ENCODE assay signal across 8 cellular contexts in the genomic region with DNA sequence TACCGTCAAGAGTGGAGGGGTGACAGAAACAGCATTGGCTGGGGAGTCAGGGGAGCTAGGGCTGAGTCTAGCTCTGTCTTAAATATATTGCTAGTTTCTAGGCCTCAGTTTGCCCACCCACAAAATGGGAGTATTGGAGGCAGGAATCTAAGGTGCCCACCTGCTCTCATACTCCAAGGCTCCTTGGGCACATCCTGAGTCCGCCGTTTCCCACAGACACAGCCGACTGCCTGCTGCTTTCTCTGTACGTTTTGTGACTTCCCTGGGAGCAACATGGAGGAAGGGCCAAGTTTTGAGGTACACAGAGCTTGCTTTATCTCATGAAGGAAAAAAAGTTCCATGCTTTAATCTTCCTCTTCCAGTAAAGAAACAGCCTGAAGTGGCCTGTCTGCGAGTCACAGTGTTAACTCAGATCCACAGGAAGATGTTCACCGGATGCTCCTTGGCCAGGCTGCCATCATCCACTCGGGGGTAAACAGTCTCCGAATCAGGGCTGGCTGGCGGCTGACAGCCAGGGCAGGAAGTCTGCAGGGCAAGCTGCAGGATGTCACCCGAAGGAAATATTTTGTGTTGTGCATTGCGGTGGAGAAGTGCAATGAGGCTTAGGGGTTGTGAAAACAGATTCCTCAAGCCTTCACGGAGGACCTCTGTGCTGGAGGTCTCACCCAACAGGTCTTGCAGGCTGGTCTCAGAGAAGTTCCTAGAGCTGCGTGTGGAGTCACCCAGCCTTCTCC. TPM values are rescaled to one million over a fixed set of nuclear protein-coding genes. Genes with fewer than 3 reads are reported as not detected.
DNase-seq lines count a peak whose midpoint lies in the region; ATAC-seq, FAIRE-seq and TF ChIP-seq lines count a peak whose summit lies in the region.

No MANE protein-coding gene starts in this region.

- no peak for TF ChIP-seq CTCF in K562 (IDR thresholded peaks at IDR 0.05 in 2 of 3, conservative IDR thresholded peaks at IDR 0.05 in 1 of 3; ENCODE audit: insufficient read depth in 2 of 3, low read depth in 1 of 3, low read length in 3 of 3)
- no peak for TF ChIP-seq CTCF in nephron progenitor cell (IDR thresholded peaks at IDR 0.05)
- no peak for TF ChIP-seq CTCF in ascending aorta (IDR thresholded peaks at IDR 0.05)
- TF ChIP-seq CTCF in mammary epithelial cell (conservative IDR thresholded peaks at IDR 0.05 in 1 of 2, IDR thresholded peaks at IDR 0.05 in 1 of 2; ENCODE audit: extremely low read depth in 1 of 2, insufficient read depth in 1 of 2, low read depth in 1 of 2, low read length in 2 of 2) = no peak

- H4K20me1 ChIP-seq in K562 (replicated peaks; ENCODE audit: control insufficient read depth, insufficient read depth, low read length) = no peaks in the 10 kb centered on the region
- no peaks in the 10 kb centered on the region for H4K20me1 ChIP-seq in mammary epithelial cell (ENCODE audit: insufficient read depth, low read length)

- intact Hi-C loops in CD4-positive, alpha-beta memory T cell (cut with micrococcal nuclease) = loop anchor here (1.0 kb wide), 1 partner anchor 11 kb away; a partner anchor contains a TSS
- intact Hi-C loops in K562 (cut with micrococcal nuclease) (no loop called here), ascending aorta (cut with DNase I) (no loop called here), mammary epithelial cell (cut with micrococcal nuclease) (no loop called here)

- POLR2A ChIA-PET in CD4-positive, alpha-beta memory T cell (lab: Charles Lee; ENCODE audit: partially characterized antibody) = interaction anchor here (1.0 to 4.7 kb wide), 11 partner anchors 8 to 135 kb away, joined by 3 to 100 read pairs (median 8); a partner anchor contains a TSS
- POLR2A ChIA-PET in T-cell (lab: Charles Lee) = interaction anchor here (0.6 to 1.6 kb wide), 3 partner anchors 13 to 54 kb away, joined by 3 to 9 read pairs (median 4); a partner anchor contains a TSS
- POLR2A ChIA-PET in K562 (lab: Yijun Ruan, JAX) = no interaction called here

- H3K9me3 Mint-ChIP-seq in CD4-positive, alpha-beta memory T cell = no peaks in the 10 kb centered on the region
- H3K9me3 Mint-ChIP-seq in T-cell = no peaks in the 10 kb centered on the region
- no peaks in the 10 kb centered on the region for H3K9me3 Mint-ChIP-seq in nephron progenitor cell

- no peak for TF ChIP-seq EP300 in K562 (IDR thresholded peaks at IDR 0.05; ENCODE audit: low read length)

- BruUV-seq in K562 (replicated peaks; lab: Mats Ljungman, UMichigan) (no TSS peak), mammary epithelial cell (replicated peaks; lab: Mats Ljungman, UMichigan) (no TSS peak)

- no peak overlapping the region for H2AFZ ChIP-seq in K562 (ENCODE audit: low read depth, low read length)
- H2AFZ ChIP-seq in mammary epithelial cell (ENCODE audit: low read depth, low read length) = no peak overlapping the region

- DNase-seq in CD4-positive, alpha-beta memory T cell = peak; percentile 68 to 82 (median 71)
- DNase-seq in T-cell = peak; percentile 34 to 84 (median 68)
- DNase-seq in K562 (ENCODE audit: extremely low read depth in 1 of 4, low spot score in 3 of 4) = no peak
- no peak for DNase-seq in nephron progenitor cell
- DNase-seq in ascending aorta (ENCODE audit: low spot score in 2 of 2) = no peak
- DNase-seq in NCI-H2196 treated with DMSO at 0.1 percent for 48 hours (lab: John Stamatoyannopoulos, UW; ENCODE audit: unreplicated experiment) = no peak
- no peak for DNase-seq in mammary epithelial cell

- H3K27ac ChIP-seq in CD4-positive, alpha-beta memory T cell (ENCODE audit: low read depth, low read length) = peak overlapping the region; percentile 56
- H3K27ac ChIP-seq in K562 (ENCODE audit: extremely low read depth, low read depth, low read length) (no peak overlapping the region), ascending aorta (no peak overlapping the region), mammary epithelial cell (ENCODE audit: insufficient read depth, low read depth, low read length) (no peak overlapping the region)

- H3K9me3 ChIP-seq in CD4-positive, alpha-beta memory T cell (ENCODE audit: control insufficient read depth in 1 of 2, low read length in 2 of 2) = no peaks in the 10 kb centered on the region
- no peaks in the 10 kb centered on the region for H3K9me3 ChIP-seq in K562 (replicated peaks; ENCODE audit: control insufficient read depth, insufficient read depth, low read depth, low read length)
- no peaks in the 10 kb centered on the region for H3K9me3 ChIP-seq in ascending aorta
- no peaks in the 10 kb centered on the region for H3K9me3 ChIP-seq in mammary epithelial cell (replicated peaks; ENCODE audit: insufficient read depth, low read length)

- in situ Hi-C loops in K562 (cut with MboI) (no loop called here), mammary epithelial cell (cut with MboI; ENCODE audit: low sequenced_read_pairs in 2 of 2) (no loop called here)

- no peaks in the 10 kb centered on the region for H3K27me3 Mint-ChIP-seq in CD4-positive, alpha-beta memory T cell
- H3K27me3 Mint-ChIP-seq in T-cell (no peaks in the 10 kb centered on the region), nephron progenitor cell (ENCODE audit: low read depth, poor library complexity) (peaks cover 24% of the 10 kb centered on the region)

- CTCF ChIA-PET in CD4-positive, alpha-beta memory T cell (lab: Charles Lee; ENCODE audit: partially characterized antibody) = interaction anchor here (0.9 to 5.1 kb wide), 9 partner anchors 10 to 186 kb away, joined by 3 to 61 read pairs (median 4); a partner anchor contains a TSS
- CTCF ChIA-PET in T-cell (lab: Charles Lee) (interaction anchor here in 1 of 2 donors (0.6 to 1.6 kb wide), 4 partner anchors 9 to 14 kb away, joined by 3 to 9 read pairs (median 4); no protein-coding TSS in a partner anchor), K562 (lab: Yijun Ruan, JAX; ENCODE audit: low intra/inter-chr PET ratio) (no interaction called here), mammary epithelial cell (lab: Charles Lee; ENCODE audit: low non-redundant PET) (no interaction called here)

- FAIRE-seq in K562 (lab: Jason Lieb, UNC) = no peak

- no peaks in the 10 kb centered on the region for H3K9me1 ChIP-seq in K562 (ENCODE audit: control insufficient read depth, insufficient read depth, low read length)

- H3K4me1 Mint-ChIP-seq in CD4-positive, alpha-beta memory T cell = peaks cover 18 to 26% (median 23%) of the 10 kb centered on the region in 4 donors
- H3K4me1 Mint-ChIP-seq in T-cell (peaks cover 29 to 42% (median 29%) of the 10 kb centered on the region in 3 donors), nephron progenitor cell (peaks cover 24% of the 10 kb centered on the region)

- ATAC-seq in T-cell (replicated peaks in 1 of 4) (peak; percentile 97 to 99 (median 98)), K562 (no peak), HG03108 (IDR thresholded peaks at IDR 0.05; ENCODE audit: unreplicated experiment) (no peak)

- peak overlapping the region; percentile 96 to 99 (median 96) for H3K27ac Mint-ChIP-seq in CD4-positive, alpha-beta memory T cell
- H3K27ac Mint-ChIP-seq in T-cell = peak overlapping the region; percentile 96 to 98
- peak overlapping the region; percentile 52 for H3K27ac Mint-ChIP-seq in nephron progenitor cell

- H3K4me1 ChIP-seq in CD4-positive, alpha-beta memory T cell (ENCODE audit: insufficient read depth, low read length) = peaks cover 37% of the 10 kb centered on the region
- H3K4me1 ChIP-seq in K562 (replicated peaks in 1 of 2; ENCODE audit: control insufficient read depth in 2 of 2, insufficient read depth in 2 of 2, low read length in 2 of 2) = peaks cover 9 to 23% of the 10 kb centered on the region in 2 experiments
- peaks cover 12 to 13% of the 10 kb centered on the region in 2 donors for H3K4me1 ChIP-seq in ascending aorta
- peaks cover 8% of the 10 kb centered on the region for H3K4me1 ChIP-seq in mammary epithelial cell (ENCODE audit: insufficient read depth, low read length)

- dilution Hi-C loops in mammary epithelial cell (cut with HindIII; ENCODE audit: low sequenced_read_pairs) = no loop called here

- no peaks in the 10 kb centered on the region for H3K36me3 Mint-ChIP-seq in CD4-positive, alpha-beta memory T cell
- H3K36me3 Mint-ChIP-seq in T-cell (no peaks in the 10 kb centered on the region), nephron progenitor cell (ENCODE audit: low read depth) (no peaks in the 10 kb centered on the region)

- no peaks in the 10 kb centered on the region for H3K27me3 ChIP-seq in CD4-positive, alpha-beta memory T cell (ENCODE audit: insufficient read depth, low read length)
- H3K27me3 ChIP-seq in K562 (ENCODE audit: control insufficient read depth in 2 of 2, insufficient read depth in 2 of 2, low read length in 2 of 2) (peaks cover 2 to 12% of the 10 kb centered on the region in 2 experiments; a peak in 2 of 5 replicates), ascending aorta (no peaks in the 10 kb centered on the region), mammary epithelial cell (ENCODE audit: insufficient read depth, low read length) (no peaks in the 10 kb centered on the region)

- H3K4me2 ChIP-seq in K562 (ENCODE audit: insufficient read depth, low read length) (no peak overlapping the region), mammary epithelial cell (ENCODE audit: insufficient read depth, low read depth, low read length) (no peak overlapping the region)

- WGBS in K562 (ENCODE audit: insufficient coverage, low coverage, missing lambda C conversion rate) = 16% methylated on average over 12 of the region's 14 CpGs
- 62% methylated on average over 14 of the region's 14 CpGs for WGBS in mammary epithelial cell (ENCODE audit: low coverage, missing lambda C conversion rate)

- H3K9ac ChIP-seq in K562 (ENCODE audit: insufficient read depth in 1 of 2, low read depth in 2 of 2, low read length in 2 of 2) (no peak overlapping the region), mammary epithelial cell (ENCODE audit: insufficient read depth, low read length) (no peak overlapping the region)

- H3K4me3 Mint-ChIP-seq in CD4-positive, alpha-beta memory T cell = peak overlapping the region; percentile 75 to 89 (median 82)
- H3K4me3 Mint-ChIP-seq in T-cell (peak overlapping the region; percentile 68 to 86 (median 81)), nephron progenitor cell (no peak overlapping the region)

- TF ChIP-seq POLR2A in K562 (conservative IDR thresholded peaks at IDR 0.05) = no peak

- no peaks in the 10 kb centered on the region for H3K36me3 ChIP-seq in CD4-positive, alpha-beta memory T cell (ENCODE audit: insufficient read depth, low read length)
- H3K36me3 ChIP-seq in K562 (ENCODE audit: control insufficient read depth, insufficient read depth, low read length) = no peaks in the 10 kb centered on the region
- H3K36me3 ChIP-seq in ascending aorta = no peaks in the 10 kb centered on the region
- no peaks in the 10 kb centered on the region for H3K36me3 ChIP-seq in mammary epithelial cell (ENCODE audit: insufficient read depth, low read length)

- no peaks in the 10 kb centered on the region for H3K79me2 ChIP-seq in K562 (ENCODE audit: control insufficient read depth, insufficient read depth, low read length)
- H3K79me2 ChIP-seq in mammary epithelial cell (ENCODE audit: insufficient read depth, low read length) = no peaks in the 10 kb centered on the region

- H3K4me3 ChIP-seq in CD4-positive, alpha-beta memory T cell (ENCODE audit: low read length in 2 of 2) = peak overlapping the region; percentile 23 to 39
- H3K4me3 ChIP-seq in K562 (no peak overlapping the region), ascending aorta (no peak overlapping the region), mammary epithelial cell (replicated peaks in 1 of 3; ENCODE audit: insufficient read depth in 1 of 3, low read depth in 2 of 3, low read length in 3 of 3) (no peak overlapping the region)

- TF ChIP-seq RAD21 in K562 (CRISPR knock-in tag; conservative IDR thresholded peaks at IDR 0.05 in 1 of 2, IDR thresholded peaks at IDR 0.05 in 1 of 2) = no peak

RNA-seq across cellular contexts. Expression of a gene that starts 11.1 kb away (rescaled TPM):
- 100 to 1,000 TPM; 161 to 164 TPM for total RNA-seq in CD4-positive, alpha-beta memory T cell
- polyA plus RNA-seq in CD4-positive, alpha-beta memory T cell = 100 to 1,000 TPM in 1 of 2 donors, 10 to 100 TPM in 1; 91.2 to 111 TPM
- total RNA-seq in T-cell (100 to 1,000 TPM in 3 of 5 donors, 10 to 100 TPM in 2; 77.4 to 155 (median 125) TPM), K562 (2014; rRNA removed) (10.7 and 12.2 TPM in 2 replicates), K562 (2014; rRNA removed; fragmentation: Illumina TruSeq; extraction: Trizol) (7.3 and 8.0 TPM in 2 replicates), K562 (2015; rRNA removed; fragmentation: Illumina TruSeq; extraction: Trizol) (14.5 and 14.9 TPM in 2 replicates), K562 (2021) (9.9 and 12.5 TPM in 2 replicates), ascending aorta (27.5 TPM), mammary epithelial cell (10 to 100 TPM; 16.3 to 17.5 TPM)
- total RNA-seq in K562 (2011; cell fraction: chromatin; rRNA removed; ENCODE audit: low replicate concordance) = 19.9 and 29.6 TPM in 2 replicates
- total RNA-seq in K562 (2011; cell fraction: nucleolus; rRNA removed) = 16.8 and 18.6 TPM in 2 replicates
- 22.0 and 23.9 TPM in 2 replicates for total RNA-seq in K562 (2011; cell fraction: nucleoplasm; rRNA removed)
- polyA plus RNA-seq in K562 (2011; rRNA removed) (11.8 and 12.7 TPM in 2 replicates), K562 (2014; fragmentation: Illumina TruSeq; extraction: Trizol) (8.0 and 8.7 TPM in 2 replicates), K562 (2014; fragmentation: Nextera tagmentation; extraction: Ambion mirVana) (1 to 10 TPM; 1.1 to 1.3 TPM), K562 (2014; rRNA removed) (8.3 and 8.6 TPM in 2 replicates), mammary epithelial cell (16.0 TPM)
- 10.9 and 13.7 TPM in 2 replicates for polyA plus RNA-seq in K562 (2011; cell fraction: cytosol; rRNA removed)
- polyA plus RNA-seq in K562 (2011; cell fraction: nucleus; rRNA removed) = 9.6 and 10.3 TPM in 2 replicates
- polyA plus RNA-seq in K562 (2012) = 10.9 and 13.1 TPM in 2 replicates
- polyA minus RNA-seq in K562 (2011; rRNA and poly(A)+ RNA removed) = 13.6 and 15.8 TPM in 2 replicates
- 9.7 and 12.5 TPM in 2 replicates for polyA minus RNA-seq in K562 (2011; cell fraction: cytosol; rRNA and poly(A)+ RNA removed)
- polyA minus RNA-seq in K562 (2011; cell fraction: nucleus; rRNA and poly(A)+ RNA removed) = 6.2 and 12.6 TPM in 2 replicates
- 27.8 TPM for polyA minus RNA-seq in mammary epithelial cell

RNA-seq across cellular contexts. Expression of a gene that starts 13.3 kb away (rescaled TPM):
- 10 to 100 TPM; 49.0 to 49.2 TPM for total RNA-seq in CD4-positive, alpha-beta memory T cell
- polyA plus RNA-seq in CD4-positive, alpha-beta memory T cell = 10 to 100 TPM; 20.6 to 24.4 TPM
- total RNA-seq in T-cell = 10 to 100 TPM; 38.3 to 67.8 (median 57.7) TPM
- total RNA-seq in K562 (2011; cell fraction: chromatin; rRNA removed; ENCODE audit: low replicate concordance) = 31.5 and 43.3 TPM in 2 replicates
- total RNA-seq in K562 (2011; cell fraction: nucleolus; rRNA removed) = 21.1 and 22.2 TPM in 2 replicates
- 21.2 and 22.4 TPM in 2 replicates for total RNA-seq in K562 (2011; cell fraction: nucleoplasm; rRNA removed)
- 5.2 and 8.2 TPM in 2 replicates for total RNA-seq in K562 (2014; rRNA removed)
- 1.9 and 2.4 TPM in 2 replicates for total RNA-seq in K562 (2014; rRNA removed; fragmentation: Illumina TruSeq; extraction: Trizol)
- total RNA-seq in K562 (2015; rRNA removed; fragmentation: Illumina TruSeq; extraction: Trizol) = 3.1 and 3.3 TPM in 2 replicates
- 11.5 and 12.6 TPM in 2 replicates for total RNA-seq in K562 (2021)
- 7.5 and 10.0 TPM in 2 replicates for polyA plus RNA-seq in K562 (2011; rRNA removed)
- 7.8 and 8.5 TPM in 2 replicates for polyA plus RNA-seq in K562 (2011; cell fraction: cytosol; rRNA removed)
- polyA plus RNA-seq in K562 (2011; cell fraction: nucleus; rRNA removed) = 9.0 and 10.7 TPM in 2 replicates
- 8.6 and 10.2 TPM in 2 replicates for polyA plus RNA-seq in K562 (2012)
- 5.6 and 5.8 TPM in 2 replicates for polyA plus RNA-seq in K562 (2014; fragmentation: Illumina TruSeq; extraction: Trizol)
- polyA plus RNA-seq in K562 (2014; fragmentation: Nextera tagmentation; extraction: Ambion mirVana) = under 1 TPM; 0.20 to 0.34 TPM
- polyA plus RNA-seq in K562 (2014; rRNA removed) = 7.1 and 7.9 TPM in 2 replicates
- 8.5 and 9.0 TPM in 2 replicates for polyA minus RNA-seq in K562 (2011; rRNA and poly(A)+ RNA removed)
- polyA minus RNA-seq in K562 (2011; cell fraction: cytosol; rRNA and poly(A)+ RNA removed) = 5.6 and 15.4 TPM in 2 replicates
- 7.1 and 12.8 TPM in 2 replicates for polyA minus RNA-seq in K562 (2011; cell fraction: nucleus; rRNA and poly(A)+ RNA removed)
- total RNA-seq in ascending aorta = 87.8 TPM
- 10 to 100 TPM; 19.3 to 27.0 TPM for total RNA-seq in mammary epithelial cell
- 17.0 TPM for polyA plus RNA-seq in mammary epithelial cell
- polyA minus RNA-seq in mammary epithelial cell = 6.4 TPM

Comparison
In these comparisons a context has a peak if more than half of its experiments do, and no peak if none do; other contexts are left out.
1. DNase-seq: peak in CD4-positive, alpha-beta memory T cell (5 of 5) and T-cell (34 of 34); none in K562 (0 of 4), nephron progenitor cell (single experiment), ascending aorta (0 of 2), NCI-H2196 treated with DMSO at 0.1 percent for 48 hours (single experiment) and mammary epithelial cell (single experiment).
2. H3K4me3 ChIP-seq: peak in CD4-positive, alpha-beta memory T cell (2 of 2); none in K562 (single experiment), ascending aorta (0 of 2) and mammary epithelial cell (0 of 3).
3. ATAC-seq: peak in T-cell (4 of 4); none in K562 (single experiment) and HG03108 (single experiment).
4. Peak in every context shown above with its lines, with median percentiles within 50 percentile points of each other: H3K27ac Mint-ChIP-seq.